In the genomic region with DNA sequence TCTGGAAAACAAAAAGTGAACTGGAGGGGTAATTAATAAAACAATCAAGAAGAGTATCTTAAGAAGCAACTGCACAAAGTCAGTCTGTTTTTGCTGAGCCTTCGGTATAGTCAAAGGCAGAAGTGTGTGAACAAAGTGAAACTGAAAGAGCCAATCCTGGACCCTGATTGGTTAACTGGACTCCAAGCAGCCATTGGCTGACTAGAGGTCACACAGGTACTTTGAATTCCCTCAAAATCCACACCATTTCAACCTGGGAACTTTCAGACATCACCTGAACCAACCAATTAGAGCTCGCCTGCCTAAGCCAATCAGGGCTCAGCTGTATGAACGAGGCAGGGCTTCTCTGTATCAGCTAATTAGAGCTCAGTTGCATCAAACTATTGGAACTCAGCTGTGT, we compare ENCODE assay signal across 8 cellular contexts.
DNase-seq lines count a peak whose midpoint lies in the region; ATAC-seq and TF ChIP-seq lines count a peak whose summit lies in the region.

No MANE protein-coding gene starts in this region.

- H3K4me2 ChIP-seq in MM.1S (ENCODE audit: low read depth, low read length): peak overlapping the region; percentile 20

- WGBS in sigmoid colon, 2 donors: 82 to 89% methylated on average over 3 of the region's 3 CpGs

- H3K9me3 Mint-ChIP-seq in stimulated activated naive CD8-positive, alpha-beta T cell treated with anti-CD3 and anti-CD28 coated beads, Interleukin-15, Interleukin-2, amounts not matched to agents 100 ng/mL and 50 ng/mL, for 24 hours: peaks cover 17% of the 10 kb centered on the region

- ATAC-seq in stimulated activated naive CD8-positive, alpha-beta T cell treated with anti-CD3 and anti-CD28 coated beads, Interleukin-15, Interleukin-2, amounts not matched to agents 100 U/mL and 50 U/mL, for 24 hours: no peak
- ATAC-seq in GM21529 (IDR thresholded peaks at IDR 0.05; ENCODE audit: unreplicated experiment): no peak

- TF ChIP-seq CTCF in MM.1S (IDR thresholded peaks at IDR 0.05; ENCODE audit: low read length): no peak
- no peak for TF ChIP-seq CTCF in sigmoid colon (IDR thresholded peaks at IDR 0.05)

- H2AFZ ChIP-seq in MM.1S (ENCODE audit: low read length): peak overlapping the region; percentile 50

- H3K9ac ChIP-seq in MM.1S (ENCODE audit: low read length) (no peak overlapping the region), endocrine pancreas (ENCODE audit: control insufficient read depth, insufficient read depth, low read length) (no peak overlapping the region)

- no peaks in the 10 kb centered on the region for H3K27me3 Mint-ChIP-seq in stimulated activated naive CD8-positive, alpha-beta T cell treated with anti-CD3 and anti-CD28 coated beads, Interleukin-15, Interleukin-2, amounts not matched to agents 100 ng/mL and 50 ng/mL, for 24 hours

- H3K27ac Mint-ChIP-seq in stimulated activated naive CD8-positive, alpha-beta T cell treated with anti-CD3 and anti-CD28 coated beads, Interleukin-15, Interleukin-2, amounts not matched to agents 100 ng/mL and 50 ng/mL, for 24 hours: no peak overlapping the region

- no peak for TF ChIP-seq POLR2A in sigmoid colon (IDR thresholded peaks at IDR 0.05)

- H3K4me1 ChIP-seq in MM.1S (ENCODE audit: low read length): peaks cover 4% of the 10 kb centered on the region; the same call in 1 of the 2 replicates
- no peaks in the 10 kb centered on the region for H3K4me1 ChIP-seq in endocrine pancreas (ENCODE audit: control insufficient read depth, insufficient read depth, low read length)
- H3K4me1 ChIP-seq in sigmoid colon: no peaks in the 10 kb centered on the region

- H4K20me1 ChIP-seq in MM.1S (ENCODE audit: insufficient read depth, low read length): no peaks in the 10 kb centered on the region

- no peaks in the 10 kb centered on the region for H3F3A ChIP-seq in MM.1S (ENCODE audit: insufficient read depth, low read length)

- no peaks in the 10 kb centered on the region for H3K9me2 ChIP-seq in MM.1S (replicated peaks; ENCODE audit: insufficient read depth, low read length)

- intact Hi-C loops in sigmoid colon (cut with DNase I): no loop called here

- peaks cover 7% of the 10 kb centered on the region for H3K36me3 Mint-ChIP-seq in stimulated activated naive CD8-positive, alpha-beta T cell treated with anti-CD3 and anti-CD28 coated beads, Interleukin-15, Interleukin-2, amounts not matched to agents 100 ng/mL and 50 ng/mL, for 24 hours (ENCODE audit: low read depth)

- no peaks in the 10 kb centered on the region for H3K27me3 ChIP-seq in MM.1S (replicated peaks; ENCODE audit: insufficient read depth, low read length)
- no peaks in the 10 kb centered on the region for H3K27me3 ChIP-seq in endocrine pancreas (ENCODE audit: control insufficient read depth, insufficient read depth, low read length)
- no peaks in the 10 kb centered on the region for H3K27me3 ChIP-seq in sigmoid colon

- H3K4me1 Mint-ChIP-seq in stimulated activated naive CD8-positive, alpha-beta T cell treated with anti-CD3 and anti-CD28 coated beads, Interleukin-15, Interleukin-2, amounts not matched to agents 100 ng/mL and 50 ng/mL, for 24 hours (ENCODE audit: low read depth): peaks cover 12% of the 10 kb centered on the region

- H3K4me3 Mint-ChIP-seq in stimulated activated naive CD8-positive, alpha-beta T cell treated with anti-CD3 and anti-CD28 coated beads, Interleukin-15, Interleukin-2, amounts not matched to agents 100 ng/mL and 50 ng/mL, for 24 hours: peak overlapping the region; percentile 51

- no peaks in the 10 kb centered on the region for H3K79me2 ChIP-seq in MM.1S (ENCODE audit: low read length)

- H3K9me3 ChIP-seq in MM.1S (replicated peaks; ENCODE audit: insufficient read depth, low read length) (no peaks in the 10 kb centered on the region), endocrine pancreas (ENCODE audit: control insufficient read depth, low read length) (no peaks in the 10 kb centered on the region), sigmoid colon (peaks cover 0 to 5% (median 0%) of the 10 kb centered on the region in 4 donors)

- H3K4me3 ChIP-seq in MM.1S (ENCODE audit: low read length) (0 out of 2 replicates have a peak overlapping the region, but pooled peaks have one; percentile 3), endocrine pancreas (ENCODE audit: control insufficient read depth, insufficient read depth, low read length) (peak overlapping the region; percentile 26), sigmoid colon (no peak overlapping the region)

- H3K27ac ChIP-seq in MM.1S (ENCODE audit: low read length) (no peak overlapping the region; the same call in 1 of the 2 replicates), sigmoid colon (no peak overlapping the region)

- H3K36me3 ChIP-seq in MM.1S (replicated peaks; ENCODE audit: insufficient read depth, low read length) (no peaks in the 10 kb centered on the region), endocrine pancreas (ENCODE audit: control insufficient read depth, insufficient read depth, low read length) (no peaks in the 10 kb centered on the region), sigmoid colon (no peaks in the 10 kb centered on the region)

- TF ChIP-seq EP300 in sigmoid colon (IDR thresholded peaks at IDR 0.05): no peak

- DNase-seq in stimulated activated naive CD8-positive, alpha-beta T cell treated with anti-CD3 and anti-CD28 coated beads, Interleukin-15, Interleukin-2, amounts not matched to agents 100 U/mL and 50 U/mL, for 24 hours: no peak
- DNase-seq in MM.1S (peak; percentile 77), foreskin melanocyte (no peak), NCI-H510A treated with DMSO at 0.1 percent for 48 hours (lab: John Stamatoyannopoulos, UW) (no peak), sigmoid colon (no peak)

Comparison
In these comparisons a context has a peak if more than half of its experiments do, and no peak if none do; other contexts are left out.
1. H3K4me3 ChIP-seq: peak in MM.1S (single experiment) and endocrine pancreas (single experiment); none in sigmoid colon (0 of 4).